Comparison of ENCODE assay signal across 8 cellular contexts in genomic region chr9:83622814-83623633, GRCh38. TPM values are rescaled to one million over a fixed set of nuclear protein-coding genes. Genes with fewer than 3 reads are reported as not detected.
A peak's percentile ranks its signal among the peaks of the same experiment; 100 is the strongest.
DNase-seq lines count a peak whose midpoint lies in the region; ATAC-seq and TF ChIP-seq lines count a peak whose summit lies in the region.

Gene IDNK (plus strand): TSS chr9:83623143. CDS start chr9:83623172, 29 bp downstream.

- H3K36me3 ChIP-seq in BE2C, result 0 out of 2 replicates have a peak, but pooled peaks cover 3% of the 10 kb centered on the region

- H3K4me1 ChIP-seq in BE2C, result peaks cover 4% of the 10 kb centered on the region; the same call in 1 of the 2 replicates
- H3K4me1 ChIP-seq in mononuclear cell (ENCODE audit: insufficient read depth, low read length), result peaks cover 25% of the 10 kb centered on the region

- H3K9me3 ChIP-seq in BE2C, result no peaks in the 10 kb centered on the region
- no peaks in the 10 kb centered on the region for H3K9me3 ChIP-seq in mononuclear cell (ENCODE audit: low read depth, low read length)

- DNase-seq in BE2C, result peak; percentile 74
- peak; percentile 94 for DNase-seq in NCI-H69 (lab: John Stamatoyannopoulos, UW)
- DNase-seq in activated CD8-positive, alpha-beta memory T cell treated with anti-CD3 and anti-CD28 coated beads, Interleukin-2, amount 50 U/mL, for 4 hours, result peak; percentile 60
- peak; percentile 29 to 37 for DNase-seq in stimulated activated CD8-positive, alpha-beta memory T cell treated with anti-CD3 and anti-CD28 coated beads, Interleukin-4, amount 100 ng/mL, for 4 hours (ENCODE audit: low read depth in 2 of 2, low spot score in 1 of 2)

- in situ Hi-C loops in endometrial microvascular endothelial cells (cut with HindIII; ENCODE audit: inconsistent ontology term, low pct_unique_long_range_greater_than_20kb, low sequenced_read_pairs), result no loop called here

- H3K4me3 ChIP-seq in BE2C (ENCODE audit: low read depth, low read length) (peak within 1 kb of the TSS; percentile 74), mononuclear cell (ENCODE audit: low read length) (peak within 1 kb of the TSS; percentile 73)

- TF ChIP-seq CTCF in BE2C (IDR thresholded peaks at IDR 0.05; ENCODE audit: low read depth, low read length), result no peak

- H3K27me3 ChIP-seq in BE2C, result no peaks in the 10 kb centered on the region
- no peaks in the 10 kb centered on the region for H3K27me3 ChIP-seq in mononuclear cell (ENCODE audit: insufficient read depth, low read length)

- ATAC-seq in GM19025 (IDR thresholded peaks at IDR 0.05; ENCODE audit: low read depth, unreplicated experiment) (peak; percentile 83), HG03175 (IDR thresholded peaks at IDR 0.05; ENCODE audit: unreplicated experiment) (peak; percentile 84)

RNA-seq across cellular contexts. Expression of gene IDNK, which starts in this region (rescaled TPM):
- polyA plus RNA-seq in BE2C (2012; ENCODE audit: insufficient read depth, insufficient read length, low read depth), result 3.6 TPM
- total RNA-seq in endometrial microvascular endothelial cells (ENCODE audit: inconsistent ontology term), result 12.4 TPM
- total RNA-seq in mononuclear cell, result 5.2 TPM

Comparison
In these comparisons a context has a peak if more than half of its experiments do, and no peak if none do; other contexts are left out.
1. Peak in every context shown above with its lines: DNase-seq, ATAC-seq and H3K4me3 ChIP-seq.
2. DNase-seq: peak in every context shown above with its lines; median percentile 94 in NCI-H69; 74 in BE2C; 60 in activated CD8-positive, alpha-beta memory T cell treated with anti-CD3 and anti-CD28 coated beads, Interleukin-2, amount 50 U/mL, for 4 hours; 33 in stimulated activated CD8-positive, alpha-beta memory T cell treated with anti-CD3 and anti-CD28 coated beads, Interleukin-4, amount 100 ng/mL, for 4 hours.